Comparison of ENCODE assay signal across 9 cellular contexts in the genomic region with DNA sequence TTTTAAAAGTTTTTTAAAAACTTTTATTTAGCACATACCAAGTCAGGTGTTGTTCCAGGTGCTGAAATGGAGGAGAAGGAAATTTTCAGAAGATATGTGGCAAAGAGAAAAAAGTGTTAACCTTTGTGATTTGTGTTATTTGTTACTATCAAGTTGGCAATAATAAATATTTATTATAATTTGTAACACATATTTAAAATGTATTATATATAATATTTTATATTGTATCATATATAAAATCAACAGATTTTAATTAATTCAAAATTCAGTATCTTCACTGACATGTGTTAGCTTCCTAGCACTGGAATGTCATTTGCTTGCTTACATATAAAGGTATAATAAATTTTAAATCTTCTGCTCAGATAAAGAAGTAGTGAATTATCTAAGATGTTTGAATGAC.
"Had no signal": no experiment of that assay in that cellular context is flagged by ENCODE, and none has a peak within 500 bp of the region (broad histone marks: within the 10 kb centered on the region; RNA-seq: fewer than 3 reads in every experiment).

No MANE protein-coding gene starts in this region.

- H3K4me3 ChIP-seq: GM23248, HAP-1 had no signal

- H3K4me1 ChIP-seq: HAP-1 had no signal

- H3K9ac ChIP-seq: GM23248 had no signal

- ATAC-seq: HCT116, HepG2 had no signal

- DNase-seq: GM23248, GOT3, H7, HFFc6 had no signal

- H3K27ac Mint-ChIP-seq: HFFc6, IgD-negative memory B cell had no signal

- H3K36me3 Mint-ChIP-seq: IgD-negative memory B cell had no signal

- H3K27me3 Mint-ChIP-seq: IgD-negative memory B cell had no signal

- H3K4me1 Mint-ChIP-seq: IgD-negative memory B cell had no signal

- H3K27ac ChIP-seq: GM23248, HL-60 had no signal

- H3K36me3 ChIP-seq: HAP-1 had no signal

- FAIRE-seq: HepG2 had no signal

- H3K4me3 Mint-ChIP-seq: HFFc6, IgD-negative memory B cell had no signal

- H3K9me3 ChIP-seq: HAP-1 had no signal
